In genomic region chr19:8654591-8655339, GRCh38 we compare ENCODE assay signal across 1 cellular context.
TF ChIP-seq lines count a peak whose summit lies in the region.

No MANE protein-coding gene starts in this region.

TF ChIP-seq in K562, 482 proteins besides CTCF, POLR2A, EP300 and RAD21 (continued from another document):
- no peak for TF ChIP-seq E2F4 (CRISPR knock-in tag; IDR thresholded peaks at IDR 0.05; ENCODE audit: low read depth)
- no peak for TF ChIP-seq KLF10 (CRISPR knock-in tag; IDR thresholded peaks at IDR 0.05)
- TF ChIP-seq MTA3 (IDR thresholded peaks at IDR 0.05; ENCODE audit: borderline replicate concordance) = no peak
- TF ChIP-seq USF2 (CRISPR knock-in tag; IDR thresholded peaks at IDR 0.05) = no peak
- no peak for TF ChIP-seq ZNF384 (IDR thresholded peaks at IDR 0.05; ENCODE audit: low read depth, low read length)
- no peak for TF ChIP-seq SAP30 (IDR thresholded peaks at IDR 0.05; ENCODE audit: borderline replicate concordance, insufficient read depth, low read depth, low read length, poor library complexity, severe bottlenecking)
- no peak for TF ChIP-seq CHAMP1 (IDR thresholded peaks at IDR 0.05)
- no peak for TF ChIP-seq ATF7 (IDR thresholded peaks at IDR 0.05)
- TF ChIP-seq ZNF445 (CRISPR knock-in tag; IDR thresholded peaks at IDR 0.05; ENCODE audit: low read depth) = no peak
- TF ChIP-seq HNRNPLL (IDR thresholded peaks at IDR 0.05; ENCODE audit: low read depth, low read length, poor library complexity, severe bottlenecking) = no peak
- TF ChIP-seq MAFK (IDR thresholded peaks at IDR 0.05; ENCODE audit: low read length) = no peak
- TF ChIP-seq HMG20B (CRISPR knock-in tag; IDR thresholded peaks at IDR 0.05) = no peak
- no peak for TF ChIP-seq JUNB (CRISPR knock-in tag; conservative IDR thresholded peaks at IDR 0.05)
- TF ChIP-seq GABPB1 (CRISPR knock-in tag; IDR thresholded peaks at IDR 0.05) = 0 out of 2 replicates have a peak, but pooled peaks have one; percentile 41
- no peak for TF ChIP-seq CHD1 (IDR thresholded peaks at IDR 0.05; ENCODE audit: low read length)
- no peak for TF ChIP-seq ZBED1 (IDR thresholded peaks at IDR 0.05)
- TF ChIP-seq BCOR (IDR thresholded peaks at IDR 0.05) = peak; percentile 91
- TF ChIP-seq NFRKB (IDR thresholded peaks at IDR 0.05; ENCODE audit: low read depth) = no peak
- TF ChIP-seq ID3 (CRISPR knock-in tag; IDR thresholded peaks at IDR 0.05) = no peak
- no peak for TF ChIP-seq ID3 (tag; IDR thresholded peaks at IDR 0.05)
- no peak for TF ChIP-seq FOXO4 (CRISPR knock-in tag; IDR thresholded peaks at IDR 0.05)
- no peak for TF ChIP-seq PHF21A (IDR thresholded peaks at IDR 0.05; ENCODE audit: borderline replicate concordance, low read depth)
- no peak for TF ChIP-seq ZBTB17 (CRISPR knock-in tag; IDR thresholded peaks at IDR 0.05)
- TF ChIP-seq STAT6 (CRISPR knock-in tag; IDR thresholded peaks at IDR 0.05) = no peak
- no peak for TF ChIP-seq ILK (tag; IDR thresholded peaks at IDR 0.05; ENCODE audit: borderline replicate concordance, low read depth)
- no peak for TF ChIP-seq TCF7 (IDR thresholded peaks at IDR 0.05; ENCODE audit: borderline replicate concordance)
